In the genomic region with DNA sequence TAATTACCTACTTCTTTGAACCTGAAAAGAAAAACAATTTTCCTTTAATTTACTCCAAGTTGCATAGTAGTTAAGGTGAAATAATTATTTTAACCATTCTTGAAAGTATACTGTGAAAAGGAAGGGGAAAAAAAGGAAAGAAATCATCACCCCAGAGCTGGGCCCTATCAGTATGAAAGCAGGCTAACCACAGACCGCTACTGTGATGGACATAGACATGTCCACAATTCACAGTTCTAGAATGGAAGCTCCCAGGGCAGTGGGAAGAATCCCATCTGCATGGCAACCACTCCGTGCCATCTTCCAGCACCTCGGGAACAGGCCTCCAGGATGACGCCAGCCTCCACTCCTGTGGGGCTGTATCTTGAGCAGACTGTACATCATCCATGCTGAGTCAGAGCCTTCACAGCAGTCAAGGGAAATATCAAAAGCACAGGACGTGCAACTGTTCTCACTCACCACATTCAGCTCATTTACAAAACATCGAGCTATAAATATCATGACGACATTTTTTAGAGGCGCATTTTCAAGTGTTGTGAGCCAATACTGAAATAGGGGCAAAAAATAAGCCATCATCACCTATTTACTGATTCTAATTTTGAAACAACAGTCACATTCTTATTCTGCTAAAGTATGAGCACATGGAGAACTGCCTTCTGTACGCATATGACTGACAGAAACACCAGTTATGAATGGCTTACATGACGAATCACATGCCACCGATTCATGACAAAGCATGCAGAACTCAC, we compare ENCODE assay signal across 1 cellular context.
TF ChIP-seq lines count a peak whose summit lies in the region.

No MANE protein-coding gene starts in this region.

TF ChIP-seq in K562, 482 proteins besides CTCF, POLR2A, EP300 and RAD21 (continued from another document):
- no peak for TF ChIP-seq ARID4B (CRISPR knock-in tag; IDR thresholded peaks at IDR 0.05)
- TF ChIP-seq ZEB2 (IDR thresholded peaks at IDR 0.05) = no peak
- TF ChIP-seq, protein P1, sequence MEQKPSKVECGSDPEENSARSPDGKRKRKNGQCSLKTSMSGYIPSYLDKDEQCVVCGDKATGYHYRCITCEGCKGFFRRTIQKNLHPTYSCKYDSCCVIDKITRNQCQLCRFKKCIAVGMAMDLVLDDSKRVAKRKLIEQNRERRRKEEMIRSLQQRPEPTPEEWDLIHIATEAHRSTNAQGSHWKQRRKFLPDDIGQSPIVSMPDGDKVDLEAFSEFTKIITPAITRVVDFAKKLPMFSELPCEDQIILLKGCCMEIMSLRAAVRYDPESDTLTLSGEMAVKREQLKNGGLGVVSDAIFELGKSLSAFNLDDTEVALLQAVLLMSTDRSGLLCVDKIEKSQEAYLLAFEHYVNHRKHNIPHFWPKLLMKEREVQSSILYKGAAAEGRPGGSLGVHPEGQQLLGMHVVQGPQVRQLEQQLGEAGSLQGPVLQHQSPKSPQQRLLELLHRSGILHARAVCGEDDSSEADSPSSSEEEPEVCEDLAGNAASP (IDR thresholded peaks at IDR 0.05) = no peak
- no peak for TF ChIP-seq FOXM1 (IDR thresholded peaks at IDR 0.05; ENCODE audit: low read depth)
- no peak for TF ChIP-seq FOXM1 (CRISPR knock-in tag; IDR thresholded peaks at IDR 0.05; ENCODE audit: low read depth)
- no peak for TF ChIP-seq EZH2 (IDR thresholded peaks at IDR 0.05; ENCODE audit: borderline replicate concordance, low read depth, low read length)
- no peak for TF ChIP-seq NCOR1 (IDR thresholded peaks at IDR 0.05)
- TF ChIP-seq, protein P2, sequence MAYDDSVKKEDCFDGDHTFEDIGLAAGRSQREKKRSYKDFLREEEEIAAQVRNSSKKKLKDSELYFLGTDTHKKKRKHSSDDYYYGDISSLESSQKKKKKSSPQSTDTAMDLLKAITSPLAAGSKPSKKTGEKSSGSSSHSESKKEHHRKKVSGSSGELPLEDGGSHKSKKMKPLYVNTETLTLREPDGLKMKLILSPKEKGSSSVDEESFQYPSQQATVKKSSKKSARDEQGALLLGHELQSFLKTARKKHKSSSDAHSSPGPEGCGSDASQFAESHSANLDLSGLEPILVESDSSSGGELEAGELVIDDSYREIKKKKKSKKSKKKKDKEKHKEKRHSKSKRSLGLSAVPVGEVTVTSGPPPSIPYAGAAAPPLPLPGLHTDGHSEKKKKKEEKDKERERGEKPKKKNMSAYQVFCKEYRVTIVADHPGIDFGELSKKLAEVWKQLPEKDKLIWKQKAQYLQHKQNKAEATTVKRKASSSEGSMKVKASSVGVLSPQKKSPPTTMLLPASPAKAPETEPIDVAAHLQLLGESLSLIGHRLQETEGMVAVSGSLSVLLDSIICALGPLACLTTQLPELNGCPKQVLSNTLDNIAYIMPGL (CRISPR knock-in tag; IDR thresholded peaks at IDR 0.05) = no peak
- TF ChIP-seq ZSCAN32 (CRISPR knock-in tag; IDR thresholded peaks at IDR 0.05) = no peak
- no peak for TF ChIP-seq ZBTB2 (IDR thresholded peaks at IDR 0.05)
- TF ChIP-seq, protein P3, sequence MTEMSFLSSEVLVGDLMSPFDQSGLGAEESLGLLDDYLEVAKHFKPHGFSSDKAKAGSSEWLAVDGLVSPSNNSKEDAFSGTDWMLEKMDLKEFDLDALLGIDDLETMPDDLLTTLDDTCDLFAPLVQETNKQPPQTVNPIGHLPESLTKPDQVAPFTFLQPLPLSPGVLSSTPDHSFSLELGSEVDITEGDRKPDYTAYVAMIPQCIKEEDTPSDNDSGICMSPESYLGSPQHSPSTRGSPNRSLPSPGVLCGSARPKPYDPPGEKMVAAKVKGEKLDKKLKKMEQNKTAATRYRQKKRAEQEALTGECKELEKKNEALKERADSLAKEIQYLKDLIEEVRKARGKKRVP (CRISPR knock-in tag; IDR thresholded peaks at IDR 0.05) = 0 out of 2 replicates have a peak, but pooled peaks have one; percentile 8
- TF ChIP-seq ZKSCAN3 (CRISPR knock-in tag; IDR thresholded peaks at IDR 0.05) = no peak
- TF ChIP-seq, protein P4, sequence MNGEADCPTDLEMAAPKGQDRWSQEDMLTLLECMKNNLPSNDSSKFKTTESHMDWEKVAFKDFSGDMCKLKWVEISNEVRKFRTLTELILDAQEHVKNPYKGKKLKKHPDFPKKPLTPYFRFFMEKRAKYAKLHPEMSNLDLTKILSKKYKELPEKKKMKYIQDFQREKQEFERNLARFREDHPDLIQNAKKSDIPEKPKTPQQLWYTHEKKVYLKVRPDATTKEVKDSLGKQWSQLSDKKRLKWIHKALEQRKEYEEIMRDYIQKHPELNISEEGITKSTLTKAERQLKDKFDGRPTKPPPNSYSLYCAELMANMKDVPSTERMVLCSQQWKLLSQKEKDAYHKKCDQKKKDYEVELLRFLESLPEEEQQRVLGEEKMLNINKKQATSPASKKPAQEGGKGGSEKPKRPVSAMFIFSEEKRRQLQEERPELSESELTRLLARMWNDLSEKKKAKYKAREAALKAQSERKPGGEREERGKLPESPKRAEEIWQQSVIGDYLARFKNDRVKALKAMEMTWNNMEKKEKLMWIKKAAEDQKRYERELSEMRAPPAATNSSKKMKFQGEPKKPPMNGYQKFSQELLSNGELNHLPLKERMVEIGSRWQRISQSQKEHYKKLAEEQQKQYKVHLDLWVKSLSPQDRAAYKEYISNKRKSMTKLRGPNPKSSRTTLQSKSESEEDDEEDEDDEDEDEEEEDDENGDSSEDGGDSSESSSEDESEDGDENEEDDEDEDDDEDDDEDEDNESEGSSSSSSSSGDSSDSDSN (IDR thresholded peaks at IDR 0.05; ENCODE audit: borderline replicate concordance in 1 of 2, low read depth in 2 of 2, low read length in 2 of 2) = no peak
- TF ChIP-seq ZNF354B (CRISPR knock-in tag; IDR thresholded peaks at IDR 0.05) = no peak
- TF ChIP-seq, protein P5, sequence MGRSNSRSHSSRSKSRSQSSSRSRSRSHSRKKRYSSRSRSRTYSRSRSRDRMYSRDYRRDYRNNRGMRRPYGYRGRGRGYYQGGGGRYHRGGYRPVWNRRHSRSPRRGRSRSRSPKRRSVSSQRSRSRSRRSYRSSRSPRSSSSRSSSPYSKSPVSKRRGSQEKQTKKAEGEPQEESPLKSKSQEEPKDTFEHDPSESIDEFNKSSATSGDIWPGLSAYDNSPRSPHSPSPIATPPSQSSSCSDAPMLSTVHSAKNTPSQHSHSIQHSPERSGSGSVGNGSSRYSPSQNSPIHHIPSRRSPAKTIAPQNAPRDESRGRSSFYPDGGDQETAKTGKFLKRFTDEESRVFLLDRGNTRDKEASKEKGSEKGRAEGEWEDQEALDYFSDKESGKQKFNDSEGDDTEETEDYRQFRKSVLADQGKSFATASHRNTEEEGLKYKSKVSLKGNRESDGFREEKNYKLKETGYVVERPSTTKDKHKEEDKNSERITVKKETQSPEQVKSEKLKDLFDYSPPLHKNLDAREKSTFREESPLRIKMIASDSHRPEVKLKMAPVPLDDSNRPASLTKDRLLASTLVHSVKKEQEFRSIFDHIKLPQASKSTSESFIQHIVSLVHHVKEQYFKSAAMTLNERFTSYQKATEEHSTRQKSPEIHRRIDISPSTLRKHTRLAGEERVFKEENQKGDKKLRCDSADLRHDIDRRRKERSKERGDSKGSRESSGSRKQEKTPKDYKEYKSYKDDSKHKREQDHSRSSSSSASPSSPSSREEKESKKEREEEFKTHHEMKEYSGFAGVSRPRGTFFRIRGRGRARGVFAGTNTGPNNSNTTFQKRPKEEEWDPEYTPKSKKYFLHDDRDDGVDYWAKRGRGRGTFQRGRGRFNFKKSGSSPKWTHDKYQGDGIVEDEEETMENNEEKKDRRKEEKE (IDR thresholded peaks at IDR 0.05; ENCODE audit: borderline replicate concordance in 1 of 2, control insufficient read depth in 1 of 2, low read depth in 2 of 2, low read length in 1 of 2) = no peak
- TF ChIP-seq KDM2B (CRISPR knock-in tag; IDR thresholded peaks at IDR 0.05) = no peak
- no peak for TF ChIP-seq SMAD4 (CRISPR knock-in tag; conservative IDR thresholded peaks at IDR 0.05)
- TF ChIP-seq ZNF311 (CRISPR knock-in tag; IDR thresholded peaks at IDR 0.05) = peak; percentile 47; the same call in 1 of the 2 replicates
- no peak; the same call in 1 of the 2 replicates for TF ChIP-seq JUND (IDR thresholded peaks at IDR 0.05; ENCODE audit: borderline replicate concordance, low read depth, low read length)
- peak; percentile 65; the same call in 1 of the 3 replicates for TF ChIP-seq JUND (tag; IDR thresholded peaks at IDR 0.05; ENCODE audit: borderline replicate concordance, low read depth, low read length)
- TF ChIP-seq KLF10 (CRISPR knock-in tag; IDR thresholded peaks at IDR 0.05) = no peak
- TF ChIP-seq HSF4 (CRISPR knock-in tag; IDR thresholded peaks at IDR 0.05; ENCODE audit: borderline replicate concordance) = no peak
- no peak for TF ChIP-seq CREBBP (IDR thresholded peaks at IDR 0.05; ENCODE audit: low read depth, low read length)
- no peak for TF ChIP-seq ZNF232 (CRISPR knock-in tag; IDR thresholded peaks at IDR 0.05)
- TF ChIP-seq, protein P6, sequence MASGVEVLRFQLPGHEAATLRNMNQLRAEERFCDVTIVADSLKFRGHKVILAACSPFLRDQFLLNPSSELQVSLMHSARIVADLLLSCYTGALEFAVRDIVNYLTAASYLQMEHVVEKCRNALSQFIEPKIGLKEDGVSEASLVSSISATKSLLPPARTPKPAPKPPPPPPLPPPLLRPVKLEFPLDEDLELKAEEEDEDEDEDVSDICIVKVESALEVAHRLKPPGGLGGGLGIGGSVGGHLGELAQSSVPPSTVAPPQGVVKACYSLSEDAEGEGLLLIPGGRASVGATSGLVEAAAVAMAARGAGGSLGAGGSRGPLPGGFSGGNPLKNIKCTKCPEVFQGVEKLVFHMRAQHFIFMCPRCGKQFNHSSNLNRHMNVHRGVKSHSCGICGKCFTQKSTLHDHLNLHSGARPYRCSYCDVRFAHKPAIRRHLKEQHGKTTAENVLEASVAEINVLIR (CRISPR knock-in tag; IDR thresholded peaks at IDR 0.05) = no peak
- no peak for TF ChIP-seq CAMTA2 (CRISPR knock-in tag; conservative IDR thresholded peaks at IDR 0.05)
- TF ChIP-seq, protein P7, sequence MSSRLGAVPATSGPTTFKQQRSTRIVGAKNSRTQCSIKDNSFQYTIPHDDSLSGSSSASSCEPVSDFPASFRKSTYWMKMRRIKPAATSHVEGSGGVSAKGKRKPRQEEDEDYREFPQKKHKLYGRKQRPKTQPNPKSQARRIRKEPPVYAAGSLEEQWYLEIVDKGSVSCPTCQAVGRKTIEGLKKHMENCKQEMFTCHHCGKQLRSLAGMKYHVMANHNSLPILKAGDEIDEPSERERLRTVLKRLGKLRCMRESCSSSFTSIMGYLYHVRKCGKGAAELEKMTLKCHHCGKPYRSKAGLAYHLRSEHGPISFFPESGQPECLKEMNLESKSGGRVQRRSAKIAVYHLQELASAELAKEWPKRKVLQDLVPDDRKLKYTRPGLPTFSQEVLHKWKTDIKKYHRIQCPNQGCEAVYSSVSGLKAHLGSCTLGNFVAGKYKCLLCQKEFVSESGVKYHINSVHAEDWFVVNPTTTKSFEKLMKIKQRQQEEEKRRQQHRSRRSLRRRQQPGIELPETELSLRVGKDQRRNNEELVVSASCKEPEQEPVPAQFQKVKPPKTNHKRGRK (tag; IDR thresholded peaks at IDR 0.05) = no peak
